Comparison of ENCODE assay signal across 28 cellular contexts in the genomic region with DNA sequence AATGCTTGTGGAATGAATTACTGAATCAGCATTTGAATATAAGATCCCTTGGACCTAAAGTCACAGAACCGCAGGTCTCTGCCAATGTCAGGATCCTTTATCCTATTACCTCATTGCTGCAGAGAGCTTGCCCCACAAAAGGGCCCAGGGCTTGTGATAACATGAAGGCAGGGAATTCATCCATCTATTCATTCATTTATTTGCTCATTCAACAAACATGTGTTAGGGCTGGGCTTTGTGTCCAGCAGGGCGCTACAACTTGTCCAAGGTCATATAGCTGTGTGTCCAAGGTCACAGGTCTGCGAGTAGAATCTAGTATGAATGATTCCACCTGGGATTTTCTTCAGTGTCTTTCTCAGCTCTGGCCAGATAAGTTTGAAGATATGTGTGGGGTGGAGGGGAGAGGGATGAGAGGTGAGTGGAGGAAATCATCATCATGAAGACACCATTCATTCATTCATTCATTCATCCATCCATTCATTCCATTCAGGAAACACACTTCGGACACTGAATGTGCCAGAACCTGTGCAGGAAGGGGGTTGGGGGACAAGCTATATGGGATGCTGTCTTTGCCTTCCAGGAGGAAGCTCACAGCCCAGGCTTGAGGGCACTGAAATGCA. TPM values are rescaled to one million over a fixed set of nuclear protein-coding genes. Genes with fewer than 3 reads are reported as not detected.
"Had no signal": no experiment of that assay in that cellular context is flagged by ENCODE, and none has a peak within 500 bp of the region (broad histone marks: within the 10 kb centered on the region; RNA-seq: fewer than 3 reads in every experiment).

No MANE protein-coding gene starts in this region.

- DNase-seq: activated CD4-positive, alpha-beta T cell treated with anti-CD3 and anti-CD28 coated beads for 1 hour; activated CD4-positive, alpha-beta T cell treated with anti-CD3 and anti-CD28 coated beads, Interleukin-2, amount 50 U/mL, for 1 hour; activated CD8-positive, alpha-beta memory T cell treated with anti-CD3 and anti-CD28 coated beads for 24 hours; activated CD8-positive, alpha-beta memory T cell treated with anti-CD3 and anti-CD28 coated beads, Interleukin-2, amount 50 U/mL, for 4 hours; activated naive CD4-positive, alpha-beta T cell treated with anti-CD3 and anti-CD28 coated beads for 36 hours; activated naive CD8-positive, alpha-beta T cell treated with anti-CD3 and anti-CD28 coated beads, Interleukin-2, amount 10 ng/mL, durations not matched to agents 7 days and 5 days; activated T-cell treated with anti-CD3 and anti-CD28 coated beads, Interleukin-2, amount 50 U/mL, for 4 hours; amniotic stem cell; erythroblast; foreskin fibroblast; glutamatergic neuron; hypothalamus; mesendoderm; mucosa of descending colon; naive thymus-derived CD4-positive, alpha-beta T cell; stimulated activated CD4-positive, alpha-beta T cell treated with anti-CD3 and anti-CD28 coated beads, Interleukin-2, amount 100 ng/mL, for 24 hours; stimulated activated naive CD8-positive, alpha-beta T cell treated with anti-CD3 and anti-CD28 coated beads, Interleukin-15, amount 100 ng/mL, for 72 hours; T-helper 9 cell; tibial artery had no signal

- H3K4me3 ChIP-seq: mucosa of descending colon, skin epidermis, tibial artery had no signal

- ATAC-seq: activated T-cell treated with anti-CD3 and anti-CD28 coated beads, Interleukin-2, amount 50 U/mL, for 4 hours; mucosa of descending colon; naive thymus-derived CD4-positive, alpha-beta T cell; stimulated activated effector memory CD8-positive, alpha-beta T cell treated with anti-CD3 and anti-CD28 coated beads, Interleukin-12 subunit alpha, Interleukin-12 subunit beta, amount 100 ng/mL, for 72 hours; stimulated activated naive CD8-positive, alpha-beta T cell treated with anti-CD3 and anti-CD28 coated beads, Interleukin-15, amount 100 ng/mL, for 72 hours had no signal

- H3K27me3 Mint-ChIP-seq: stimulated activated naive CD8-positive, alpha-beta T cell treated with anti-CD3 and anti-CD28 coated beads, Interleukin-15, amount 100 ng/mL, for 72 hours had no signal

- H3K27ac ChIP-seq: skin epidermis, tibial artery had no signal

- H3K4me3 Mint-ChIP-seq: activated naive CD4-positive, alpha-beta T cell treated with anti-CD3 and anti-CD28 coated beads for 36 hours; activated naive CD8-positive, alpha-beta T cell treated with anti-CD3 and anti-CD28 coated beads, Interleukin-2, amount 10 ng/mL, durations not matched to agents 7 days and 5 days; activated T-cell treated with anti-CD3 and anti-CD28 coated beads, Interleukin-2, amount 50 U/mL, for 4 hours; naive thymus-derived CD4-positive, alpha-beta T cell; stimulated activated effector memory CD8-positive, alpha-beta T cell treated with anti-CD3 and anti-CD28 coated beads, Interleukin-12 subunit alpha, Interleukin-12 subunit beta, amount 100 ng/mL, for 72 hours; stimulated activated naive CD8-positive, alpha-beta T cell treated with anti-CD3 and anti-CD28 coated beads, Interleukin-15, amount 100 ng/mL, for 72 hours had no signal

- H3K36me3 ChIP-seq: tibial artery had no signal

- H3K27ac Mint-ChIP-seq: activated naive CD4-positive, alpha-beta T cell treated with anti-CD3 and anti-CD28 coated beads for 36 hours; activated naive CD8-positive, alpha-beta T cell treated with anti-CD3 and anti-CD28 coated beads, Interleukin-2, amount 10 ng/mL, durations not matched to agents 7 days and 5 days; progenitor cell of endocrine pancreas; stimulated activated effector memory CD8-positive, alpha-beta T cell treated with anti-CD3 and anti-CD28 coated beads, Interleukin-12 subunit alpha, Interleukin-12 subunit beta, amount 100 ng/mL, for 72 hours had no signal

- H3K9me3 ChIP-seq: mucosa of descending colon, tibial artery had no signal

- H3K36me3 Mint-ChIP-seq: activated naive CD8-positive, alpha-beta T cell treated with anti-CD3 and anti-CD28 coated beads, Interleukin-2, amount 10 ng/mL, durations not matched to agents 7 days and 5 days; stimulated activated effector memory CD8-positive, alpha-beta T cell treated with anti-CD3 and anti-CD28 coated beads, Interleukin-12 subunit alpha, Interleukin-12 subunit beta, amount 100 ng/mL, for 72 hours had no signal

- H3K9me3 Mint-ChIP-seq: activated naive CD4-positive, alpha-beta T cell treated with anti-CD3 and anti-CD28 coated beads for 36 hours; activated naive CD8-positive, alpha-beta T cell treated with anti-CD3 and anti-CD28 coated beads, Interleukin-2, amount 10 ng/mL, durations not matched to agents 7 days and 5 days; activated T-cell treated with anti-CD3 and anti-CD28 coated beads, Interleukin-2, amount 50 U/mL, for 4 hours; naive thymus-derived CD4-positive, alpha-beta T cell; stimulated activated effector memory CD8-positive, alpha-beta T cell treated with anti-CD3 and anti-CD28 coated beads, Interleukin-12 subunit alpha, Interleukin-12 subunit beta, amount 100 ng/mL, for 72 hours; stimulated activated naive CD8-positive, alpha-beta T cell treated with anti-CD3 and anti-CD28 coated beads, Interleukin-15, amount 100 ng/mL, for 72 hours had no signal

RNA-seq across cellular contexts. Expression of a gene that starts 1.3 kb away (rescaled TPM):
- total RNA-seq: activated T-cell treated with anti-CD3 and anti-CD28 coated beads, Interleukin-2, amount 50 U/mL, for 4 hours; chondrocyte; fibroblast of lung; osteoblast; progenitor cell of endocrine pancreas had no signal
- polyA plus RNA-seq: fibroblast of lung had no signal

RNA-seq across cellular contexts. Expression of a gene that starts 24.9 kb away (rescaled TPM):
- total RNA-seq: activated naive CD4-positive, alpha-beta T cell treated with anti-CD3 and anti-CD28 coated beads for 36 hours; activated naive CD8-positive, alpha-beta T cell treated with anti-CD3 and anti-CD28 coated beads, Interleukin-2, amount 10 ng/mL, durations not matched to agents 7 days and 5 days; activated T-cell treated with anti-CD3 and anti-CD28 coated beads, Interleukin-2, amount 50 U/mL, for 4 hours; chondrocyte; fibroblast of lung; lower leg skin; mucosa of descending colon; naive thymus-derived CD4-positive, alpha-beta T cell; osteoblast; progenitor cell of endocrine pancreas; ureter had no signal
- polyA plus RNA-seq: fibroblast of lung; naive thymus-derived CD4-positive, alpha-beta T cell had no signal

RNA-seq across cellular contexts. Expression of a gene that starts 47.9 kb away (rescaled TPM):
- total RNA-seq: activated naive CD4-positive, alpha-beta T cell treated with anti-CD3 and anti-CD28 coated beads for 36 hours; activated naive CD8-positive, alpha-beta T cell treated with anti-CD3 and anti-CD28 coated beads, Interleukin-2, amount 10 ng/mL, durations not matched to agents 7 days and 5 days; activated T-cell treated with anti-CD3 and anti-CD28 coated beads, Interleukin-2, amount 50 U/mL, for 4 hours; chondrocyte; fibroblast of lung; lower leg skin; mucosa of descending colon; naive thymus-derived CD4-positive, alpha-beta T cell; osteoblast; progenitor cell of endocrine pancreas; T-helper 1 cell treated with Interleukin-12 subunit alpha and Interleukin-12 subunit beta and Interleukin-4 antibody, amounts not matched to agents 30 ng/mL and 1 ng/mL, for 36 hours; ureter had no signal
- polyA plus RNA-seq: fibroblast of lung; naive thymus-derived CD4-positive, alpha-beta T cell had no signal
